Comparison of ENCODE assay signal across 30 cellular contexts in the genomic region with DNA sequence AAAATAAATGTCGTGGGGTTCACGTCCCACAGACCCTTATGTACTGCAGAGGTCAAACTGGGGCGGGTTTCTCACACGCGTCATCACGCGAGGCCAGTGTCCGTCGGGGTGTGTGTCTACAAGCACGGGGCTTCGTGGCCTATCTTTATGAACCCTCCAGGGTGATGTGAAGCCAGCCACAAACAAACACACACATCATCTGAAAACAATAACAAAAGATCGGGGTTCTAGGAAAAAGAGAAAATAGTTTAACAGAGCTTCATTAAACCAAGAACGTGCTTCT. TPM values are rescaled to one million over a fixed set of nuclear protein-coding genes. Genes with fewer than 3 reads are reported as not detected.
"Had no signal": no experiment of that assay in that cellular context is flagged by ENCODE, and none has a peak within 500 bp of the region (broad histone marks: within the 10 kb centered on the region; RNA-seq: fewer than 3 reads in every experiment).

No MANE protein-coding gene starts in this region.

- H3K4me3 Mint-ChIP-seq: dendritic cell treated with granulocyte-macrophage colony-stimulating factor and Interleukin-4, amounts not matched to agents 40 ng/mL and 50 ng/mL, for 4 days; endodermal cell; immature natural killer cell; memory B cell; mesothelial cell of epicardium; naive B cell; natural killer cell treated with Interleukin-12 subunit alpha and Interleukin-12 subunit beta and Interleukin-15 and Interleukin-18, amount 100 ng/mL, for 72 hours; neural crest cell; stimulated activated effector memory CD8-positive, alpha-beta T cell treated with anti-CD3 and anti-CD28 coated beads, Interleukin-12 subunit alpha, Interleukin-12 subunit beta, amount 100 ng/mL, for 72 hours had no signal

- H3K4me1 Mint-ChIP-seq: immature natural killer cell; memory B cell; stimulated activated effector memory CD8-positive, alpha-beta T cell treated with anti-CD3 and anti-CD28 coated beads, Interleukin-12 subunit alpha, Interleukin-12 subunit beta, amount 100 ng/mL, for 72 hours had no signal

- ATAC-seq: esophagus mucosa; foreskin keratinocyte; gastroesophageal sphincter; heart left ventricle; left colon; left ventricle myocardium superior; mucosa of descending colon; natural killer cell treated with Interleukin-12 subunit alpha and Interleukin-12 subunit beta and Interleukin-15 and Interleukin-18, amount 100 ng/mL, for 72 hours; right lobe of liver; stimulated activated effector memory CD8-positive, alpha-beta T cell treated with anti-CD3 and anti-CD28 coated beads, Interleukin-12 subunit alpha, Interleukin-12 subunit beta, amount 100 ng/mL, for 72 hours; stimulated activated naive CD8-positive, alpha-beta T cell treated with anti-CD3 and anti-CD28 coated beads, Interleukin-15, Interleukin-2, amounts not matched to agents 100 U/mL and 50 U/mL, for 24 hours had no signal

- DNase-seq: effector CD8-positive, alpha-beta T cell; foreskin keratinocyte; heart left ventricle; hippocampal formation; immature natural killer cell; kidney glomerular epithelial cell; left ventricle myocardium superior; mucosa of descending colon; naive B cell; stimulated activated CD4-positive, alpha-beta T cell treated with anti-CD3 and anti-CD28 coated beads, Interleukin-2, amount 100 ng/mL, for 24 hours; stimulated activated CD4-positive, alpha-beta T cell treated with anti-CD3 and anti-CD28 coated beads, Interleukin-4, amount 100 ng/mL, for 24 hours; stimulated activated naive CD8-positive, alpha-beta T cell treated with anti-CD3 and anti-CD28 coated beads, Interleukin-15, Interleukin-2, amounts not matched to agents 100 U/mL and 50 U/mL, for 24 hours; substantia nigra; testis; upper lobe of left lung had no signal

- H3K9me3 ChIP-seq: gastroesophageal sphincter, heart left ventricle, mucosa of descending colon, right lobe of liver, testis, tibial nerve, upper lobe of left lung, uterus had no signal

- H3K9me3 Mint-ChIP-seq: endodermal cell; immature natural killer cell; natural killer cell treated with Interleukin-12 subunit alpha and Interleukin-12 subunit beta and Interleukin-15 and Interleukin-18, amount 100 ng/mL, for 72 hours; stimulated activated effector memory CD8-positive, alpha-beta T cell treated with anti-CD3 and anti-CD28 coated beads, Interleukin-12 subunit alpha, Interleukin-12 subunit beta, amount 100 ng/mL, for 72 hours had no signal

- H3K27ac Mint-ChIP-seq: dendritic cell treated with granulocyte-macrophage colony-stimulating factor and Interleukin-4, amounts not matched to agents 40 ng/mL and 50 ng/mL, for 4 days; endodermal cell; immature natural killer cell; memory B cell; natural killer cell treated with Interleukin-12 subunit alpha and Interleukin-12 subunit beta and Interleukin-15 and Interleukin-18, amount 100 ng/mL, for 72 hours; progenitor cell of endocrine pancreas; stimulated activated effector memory CD8-positive, alpha-beta T cell treated with anti-CD3 and anti-CD28 coated beads, Interleukin-12 subunit alpha, Interleukin-12 subunit beta, amount 100 ng/mL, for 72 hours had no signal

- H3K36me3 Mint-ChIP-seq: immature natural killer cell; naive B cell; natural killer cell treated with Interleukin-12 subunit alpha and Interleukin-12 subunit beta and Interleukin-15 and Interleukin-18, amount 100 ng/mL, for 72 hours; stimulated activated effector memory CD8-positive, alpha-beta T cell treated with anti-CD3 and anti-CD28 coated beads, Interleukin-12 subunit alpha, Interleukin-12 subunit beta, amount 100 ng/mL, for 72 hours had no signal

- H3K27me3 Mint-ChIP-seq: dendritic cell treated with granulocyte-macrophage colony-stimulating factor and Interleukin-4, amounts not matched to agents 40 ng/mL and 50 ng/mL, for 4 days; naive B cell; natural killer cell treated with Interleukin-12 subunit alpha and Interleukin-12 subunit beta and Interleukin-15 and Interleukin-18, amount 100 ng/mL, for 72 hours; progenitor cell of endocrine pancreas had no signal

RNA-seq across cellular contexts. Expression of a gene that starts 23.3 kb away (rescaled TPM):
- total RNA-seq: fibroblast of lung, foreskin keratinocyte had no signal
